In genomic region chr17:19047510-19047909, GRCh38 we compare ENCODE assay signal across 5 cellular contexts. TPM values are rescaled to one million over a fixed set of nuclear protein-coding genes. Genes with fewer than 3 reads are reported as not detected.
"Had no signal": no experiment of that assay in that cellular context is flagged by ENCODE, and none has a peak within 500 bp of the region (broad histone marks: within the 10 kb centered on the region; RNA-seq: fewer than 3 reads in every experiment).

No MANE protein-coding gene starts in this region.

RNA-seq across cellular contexts. Expression of gene GRAP, which starts 0.8 kb away (rescaled TPM):
- total RNA-seq: fibroblast of lung, hepatocyte, mammary epithelial cell, myocyte, osteocyte had no signal
